Comparison of ENCODE assay signal across 1 cellular context in the genomic region with DNA sequence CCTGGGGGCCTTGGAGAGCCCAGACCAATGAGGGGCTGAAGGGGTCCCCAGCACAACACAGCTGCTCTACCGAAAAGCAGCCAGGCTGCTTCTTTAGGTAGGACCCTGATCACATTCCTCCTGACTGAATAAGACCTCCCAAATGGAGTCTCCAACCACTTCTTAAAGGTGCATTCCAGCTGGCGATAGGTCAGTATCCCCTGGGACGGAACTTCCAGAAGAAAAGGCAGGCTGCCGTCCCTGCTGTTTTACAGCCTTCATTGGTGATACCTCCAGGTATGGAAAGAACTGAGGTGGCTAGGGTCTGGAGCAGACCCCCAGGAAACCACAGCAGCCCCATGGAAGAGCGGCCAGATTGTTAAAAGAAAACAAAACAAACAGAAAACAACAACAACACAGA.
TF ChIP-seq lines count a peak whose summit lies in the region.

No MANE protein-coding gene starts in this region.

TF ChIP-seq in IMR-90, 13 proteins besides CTCF, POLR2A, EP300 and RAD21 (continued from another document):
- TF ChIP-seq MXI1 (IDR thresholded peaks at IDR 0.05; ENCODE audit: borderline replicate concordance, low read depth, low read length), result no peak
- TF ChIP-seq CHD1 (IDR thresholded peaks at IDR 0.05; ENCODE audit: low read depth, low read length), result no peak
- TF ChIP-seq, protein P1, sequence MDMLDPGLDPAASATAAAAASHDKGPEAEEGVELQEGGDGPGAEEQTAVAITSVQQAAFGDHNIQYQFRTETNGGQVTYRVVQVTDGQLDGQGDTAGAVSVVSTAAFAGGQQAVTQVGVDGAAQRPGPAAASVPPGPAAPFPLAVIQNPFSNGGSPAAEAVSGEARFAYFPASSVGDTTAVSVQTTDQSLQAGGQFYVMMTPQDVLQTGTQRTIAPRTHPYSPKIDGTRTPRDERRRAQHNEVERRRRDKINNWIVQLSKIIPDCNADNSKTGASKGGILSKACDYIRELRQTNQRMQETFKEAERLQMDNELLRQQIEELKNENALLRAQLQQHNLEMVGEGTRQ (IDR thresholded peaks at IDR 0.05; ENCODE audit: low read depth, low read length), result no peak
- no peak for TF ChIP-seq RFX5 (IDR thresholded peaks at IDR 0.05; ENCODE audit: low read depth, low read length)
- no peak for TF ChIP-seq BHLHE40 (IDR thresholded peaks at IDR 0.05; ENCODE audit: low read depth, low read length)
- no peak for TF ChIP-seq SMC3 (IDR thresholded peaks at IDR 0.05; ENCODE audit: low read depth, low read length)
- no peak for TF ChIP-seq FOS (IDR thresholded peaks at IDR 0.05; ENCODE audit: low read depth, low read length)
- TF ChIP-seq, protein P2, sequence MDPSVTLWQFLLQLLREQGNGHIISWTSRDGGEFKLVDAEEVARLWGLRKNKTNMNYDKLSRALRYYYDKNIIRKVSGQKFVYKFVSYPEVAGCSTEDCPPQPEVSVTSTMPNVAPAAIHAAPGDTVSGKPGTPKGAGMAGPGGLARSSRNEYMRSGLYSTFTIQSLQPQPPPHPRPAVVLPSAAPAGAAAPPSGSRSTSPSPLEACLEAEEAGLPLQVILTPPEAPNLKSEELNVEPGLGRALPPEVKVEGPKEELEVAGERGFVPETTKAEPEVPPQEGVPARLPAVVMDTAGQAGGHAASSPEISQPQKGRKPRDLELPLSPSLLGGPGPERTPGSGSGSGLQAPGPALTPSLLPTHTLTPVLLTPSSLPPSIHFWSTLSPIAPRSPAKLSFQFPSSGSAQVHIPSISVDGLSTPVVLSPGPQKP (IDR thresholded peaks at IDR 0.05; ENCODE audit: borderline replicate concordance, low read depth, low read length), result no peak
- no peak for TF ChIP-seq RCOR1 (IDR thresholded peaks at IDR 0.05; ENCODE audit: insufficient replicate concordance, low read length)
